Comparison of ENCODE assay signal across 39 cellular contexts in genomic region chr12:128675576-128675975, GRCh38.
"Had no signal": no experiment of that assay in that cellular context is flagged by ENCODE, and none has a peak within 500 bp of the region (broad histone marks: within the 10 kb centered on the region; RNA-seq: fewer than 3 reads in every experiment).

No MANE protein-coding gene starts in this region.

- H3K4me1 Mint-ChIP-seq: activated naive CD4-positive, alpha-beta T cell treated with anti-CD3 and anti-CD28 coated beads, Interleukin-2, amount 10 ng/mL, durations not matched to agents 7 days and 5 days; activated naive CD4-positive, alpha-beta T cell treated with anti-CD3 and anti-CD28 coated beads, Interleukin-2, amount 50 U/mL, for 24 hours; activated naive CD8-positive, alpha-beta T cell treated with anti-CD3 and anti-CD28 coated beads for 36 hours; activated naive CD8-positive, alpha-beta T cell treated with anti-CD3 and anti-CD28 coated beads, Interleukin-2, amount 10 ng/mL, durations not matched to agents 7 days and 5 days; activated naive CD8-positive, alpha-beta T cell treated with anti-CD3 and anti-CD28 coated beads, Interleukin-2, amount 50 U/mL, for 24 hours; activated T-helper 17 cell treated with anti-CD3 and anti-CD28 coated beads, Interleukin-2, amount 50 U/mL, for 72 hours; brain had no signal

- H3K9me3 ChIP-seq: adrenal gland, ascending aorta, body of pancreas had no signal

- H3K27me3 ChIP-seq: adrenal gland, ascending aorta, body of pancreas, brain microvascular endothelial cell, breast epithelium, cardiac muscle cell had no signal

- FAIRE-seq: astrocyte, bronchial epithelial cell had no signal

- H3K27ac ChIP-seq: adrenal gland, ascending aorta, body of pancreas, brain microvascular endothelial cell, breast epithelium, cardiac muscle cell had no signal

- H3K36me3 Mint-ChIP-seq: activated naive CD4-positive, alpha-beta T cell treated with anti-CD3 and anti-CD28 coated beads, Interleukin-2, amount 10 ng/mL, durations not matched to agents 7 days and 5 days; activated naive CD4-positive, alpha-beta T cell treated with anti-CD3 and anti-CD28 coated beads, Interleukin-2, amount 50 U/mL, for 24 hours; activated naive CD4-positive, alpha-beta T cell treated with anti-CD3 and anti-CD28 coated beads, Interleukin-2, amount 50 U/mL, for 72 hours; activated naive CD8-positive, alpha-beta T cell; activated naive CD8-positive, alpha-beta T cell treated with anti-CD3 and anti-CD28 coated beads for 36 hours; activated naive CD8-positive, alpha-beta T cell treated with anti-CD3 and anti-CD28 coated beads, Interleukin-2, amount 10 ng/mL, durations not matched to agents 7 days and 5 days had no signal

- H3K27me3 Mint-ChIP-seq: activated naive CD4-positive, alpha-beta T cell treated with anti-CD3 and anti-CD28 coated beads, Interleukin-2, amount 10 ng/mL, durations not matched to agents 7 days and 5 days; activated naive CD4-positive, alpha-beta T cell treated with anti-CD3 and anti-CD28 coated beads, Interleukin-2, amount 50 U/mL, for 24 hours; activated naive CD8-positive, alpha-beta T cell treated with anti-CD3 and anti-CD28 coated beads for 36 hours; activated naive CD8-positive, alpha-beta T cell treated with anti-CD3 and anti-CD28 coated beads, Interleukin-2, amount 50 U/mL, for 24 hours; activated T-cell treated with anti-CD3 and anti-CD28 coated beads, Interleukin-2, amount 50 U/mL, for 24 hours; activated T-helper 17 cell treated with anti-CD3 and anti-CD28 coated beads, Interleukin-2, amount 50 U/mL, for 72 hours; central memory CD8-positive, alpha-beta T cell had no signal

- H3K36me3 ChIP-seq: adrenal gland, ascending aorta, brain microvascular endothelial cell, breast epithelium, cardiac muscle cell had no signal

- H3K4me3 ChIP-seq: adrenal gland, ascending aorta, body of pancreas, breast epithelium, cardiac muscle cell had no signal

- H3K9me3 Mint-ChIP-seq: activated naive CD4-positive, alpha-beta T cell treated with anti-CD3 and anti-CD28 coated beads for 36 hours; activated naive CD4-positive, alpha-beta T cell treated with anti-CD3 and anti-CD28 coated beads, Interleukin-2, amount 50 U/mL, for 24 hours; activated naive CD8-positive, alpha-beta T cell treated with anti-CD3 and anti-CD28 coated beads, Interleukin-2, amount 10 ng/mL, durations not matched to agents 7 days and 5 days; activated naive CD8-positive, alpha-beta T cell treated with anti-CD3 and anti-CD28 coated beads, Interleukin-2, amount 50 U/mL, for 24 hours; activated T-helper 1 cell treated with anti-CD3 and anti-CD28 coated beads, Interleukin-12 subunit alpha, Interleukin-12 subunit beta, Interleukin-2, Interleukin-4 antibody, amounts not matched to agents 30 ng/mL and 10 ng/mL and 1 ng/mL, durations not matched to agents 14 hours and 24 hours and 36 hours; activated T-helper 2 cell treated with anti-CD3 and anti-CD28 coated beads, Interferon-gamma antibody, Interleukin-2, Interleukin-4, amounts not matched to agents 10 μg/mL and 5 μg/mL and 100 μg/mL, durations not matched to agents 14 hours and 24 hours and 36 hours; central memory CD8-positive, alpha-beta T cell had no signal

- DNase-seq: activated effector memory CD4-positive, alpha-beta T cell treated with anti-CD3 and anti-CD28 coated beads, Interleukin-2, amount 50 U/mL, for 16 hours; activated effector memory CD4-positive, alpha-beta T cell treated with Interleukin-2 at 50 U/mL for 16 hours; activated gamma-delta T cell; activated gamma-delta T cell treated with Interleukin-2 at 50 U/mL for 16 hours; activated naive CD4-positive, alpha-beta T cell; activated naive CD4-positive, alpha-beta T cell treated with anti-CD3 and anti-CD28 coated beads for 36 hours; activated naive CD4-positive, alpha-beta T cell treated with anti-CD3 and anti-CD28 coated beads, Interleukin-2, amount 10 ng/mL, durations not matched to agents 7 days and 5 days; activated naive CD4-positive, alpha-beta T cell treated with anti-CD3 and anti-CD28 coated beads, Interleukin-2, amount 50 U/mL, for 16 hours; activated naive CD4-positive, alpha-beta T cell treated with Interleukin-2 at 50 U/mL for 16 hours; activated naive CD8-positive, alpha-beta T cell treated with anti-CD3 and anti-CD28 coated beads for 36 hours; activated naive CD8-positive, alpha-beta T cell treated with anti-CD3 and anti-CD28 coated beads, Interleukin-2, amount 10 ng/mL, durations not matched to agents 7 days and 5 days; activated naive CD8-positive, alpha-beta T cell treated with anti-CD3 and anti-CD28 coated beads, Interleukin-2, amount 50 U/mL, for 24 hours; activated T-cell treated with anti-CD3 and anti-CD28 coated beads, Interleukin-2, amount 50 U/mL, for 24 hours; activated T-cell treated with anti-CD3 and anti-CD28 coated beads, Interleukin-2, amount 50 U/mL, for 4 hours; activated T-cell treated with anti-CD3 and anti-CD28 coated beads, Interleukin-2, amount 50 U/mL, for 48 hours; activated T-cell treated with anti-CD3 and anti-CD28 coated beads, Interleukin-2, amount 50 U/mL, for 72 hours; adrenal gland; amniotic stem cell; amygdala; anterior cingulate cortex; aorta; body of pancreas; brain microvascular endothelial cell; caudate nucleus; central memory CD4-positive, alpha-beta T cell; cerebellar nuclear complex had no signal

- ATAC-seq: activated naive CD4-positive, alpha-beta T cell treated with anti-CD3 and anti-CD28 coated beads, Interleukin-2, amount 50 U/mL, for 72 hours; activated naive CD8-positive, alpha-beta T cell treated with anti-CD3 and anti-CD28 coated beads, Interleukin-2, amount 50 U/mL, for 24 hours; activated T-cell treated with anti-CD3 and anti-CD28 coated beads, Interleukin-2, amount 50 U/mL, for 4 hours; activated T-cell treated with anti-CD3 and anti-CD28 coated beads, Interleukin-2, amount 50 U/mL, for 72 hours; activated T-helper 17 cell treated with anti-CD3 and anti-CD28 coated beads, Interleukin-2, amount 50 U/mL, for 72 hours; body of pancreas had no signal

- H3K4me1 ChIP-seq: adrenal gland, ascending aorta, body of pancreas, breast epithelium had no signal

- H3K4me3 Mint-ChIP-seq: activated naive CD4-positive, alpha-beta T cell treated with anti-CD3 and anti-CD28 coated beads for 36 hours; activated naive CD4-positive, alpha-beta T cell treated with anti-CD3 and anti-CD28 coated beads, Interleukin-2, amount 10 ng/mL, durations not matched to agents 7 days and 5 days; activated naive CD4-positive, alpha-beta T cell treated with anti-CD3 and anti-CD28 coated beads, Interleukin-2, amount 50 U/mL, for 24 hours; activated naive CD8-positive, alpha-beta T cell; activated naive CD8-positive, alpha-beta T cell treated with anti-CD3 and anti-CD28 coated beads for 36 hours; activated naive CD8-positive, alpha-beta T cell treated with anti-CD3 and anti-CD28 coated beads, Interleukin-2, amount 10 ng/mL, durations not matched to agents 7 days and 5 days; activated naive CD8-positive, alpha-beta T cell treated with anti-CD3 and anti-CD28 coated beads, Interleukin-2, amount 50 U/mL, for 24 hours; activated T-cell treated with anti-CD3 and anti-CD28 coated beads, Interleukin-2, amount 50 U/mL, for 24 hours; activated T-cell treated with anti-CD3 and anti-CD28 coated beads, Interleukin-2, amount 50 U/mL, for 4 hours; activated T-cell treated with anti-CD3 and anti-CD28 coated beads, Interleukin-2, amount 50 U/mL, for 72 hours; activated T-helper 1 cell treated with anti-CD3 and anti-CD28 coated beads, Interleukin-12 subunit alpha, Interleukin-12 subunit beta, Interleukin-2, Interleukin-4 antibody, amounts not matched to agents 30 ng/mL and 10 ng/mL and 1 ng/mL, durations not matched to agents 14 hours and 24 hours and 36 hours; activated T-helper 17 cell treated with anti-CD3 and anti-CD28 coated beads, Interleukin-2, amount 50 U/mL, for 72 hours; brain; central memory CD8-positive, alpha-beta T cell had no signal

- H3K27ac Mint-ChIP-seq: activated naive CD4-positive, alpha-beta T cell treated with anti-CD3 and anti-CD28 coated beads for 36 hours; activated naive CD4-positive, alpha-beta T cell treated with anti-CD3 and anti-CD28 coated beads, Interleukin-2, amount 10 ng/mL, durations not matched to agents 7 days and 5 days; activated naive CD4-positive, alpha-beta T cell treated with anti-CD3 and anti-CD28 coated beads, Interleukin-2, amount 50 U/mL, for 24 hours; activated naive CD4-positive, alpha-beta T cell treated with anti-CD3 and anti-CD28 coated beads, Interleukin-2, amount 50 U/mL, for 72 hours; activated naive CD8-positive, alpha-beta T cell; activated naive CD8-positive, alpha-beta T cell treated with anti-CD3 and anti-CD28 coated beads for 36 hours; activated naive CD8-positive, alpha-beta T cell treated with anti-CD3 and anti-CD28 coated beads, Interleukin-2, amount 10 ng/mL, durations not matched to agents 7 days and 5 days; activated naive CD8-positive, alpha-beta T cell treated with anti-CD3 and anti-CD28 coated beads, Interleukin-2, amount 50 U/mL, for 24 hours; activated T-cell treated with anti-CD3 and anti-CD28 coated beads, Interleukin-2, amount 50 U/mL, for 24 hours; activated T-cell treated with anti-CD3 and anti-CD28 coated beads, Interleukin-2, amount 50 U/mL, for 72 hours; activated T-helper 1 cell treated with anti-CD3 and anti-CD28 coated beads, Interleukin-12 subunit alpha, Interleukin-12 subunit beta, Interleukin-2, Interleukin-4 antibody, amounts not matched to agents 30 ng/mL and 10 ng/mL and 1 ng/mL, durations not matched to agents 14 hours and 24 hours and 36 hours; activated T-helper 17 cell treated with anti-CD3 and anti-CD28 coated beads, Interleukin-2, amount 50 U/mL, for 72 hours; activated T-helper 2 cell treated with anti-CD3 and anti-CD28 coated beads, Interferon-gamma antibody, Interleukin-2, Interleukin-4, amounts not matched to agents 10 μg/mL and 5 μg/mL and 100 μg/mL, durations not matched to agents 14 hours and 24 hours and 36 hours; brain had no signal
